13 cellular contexts compared by ENCODE assay signal in genomic region chr2:30503692-30504076, GRCh38. TPM values are rescaled to one million over a fixed set of nuclear protein-coding genes. Genes with fewer than 3 reads are reported as not detected.
DNase-seq lines count a peak whose midpoint lies in the region; ATAC-seq and TF ChIP-seq lines count a peak whose summit lies in the region.
"Had no signal": no experiment of that assay in that cellular context is flagged by ENCODE, and none has a peak within 500 bp of the region (broad histone marks: within the 10 kb centered on the region; RNA-seq: fewer than 3 reads in every experiment).

No MANE protein-coding gene starts in this region.

- in situ Hi-C loops in IMR-90 (cut with MboI; ENCODE audit: low sequenced_read_pairs): no loop called here

- no peak for DNase-seq in IMR-90
- no peak for DNase-seq in chondrocyte (ENCODE audit: low spot score)
- DNase-seq in islet precursor cell: no peak
- DNase-seq in NCI-H1417 treated with DMSO at 0.1 percent for 48 hours (lab: John Stamatoyannopoulos, UW): no peak
- DNase-seq in Peyer's patch: no peak
- DNase-seq: activated CD4-positive, alpha-beta T cell treated with anti-CD3 and anti-CD28 coated beads, Interleukin-2, amount 50 U/mL, for 48 hours; amniotic stem cell; COR-L47; cortex of kidney; NCI-H2107; right lobe of liver had no signal

- TF ChIP-seq POLR2A in IMR-90 (IDR thresholded peaks at IDR 0.05; ENCODE audit: low read depth, low read length): no peak
- no peak for TF ChIP-seq POLR2A in Peyer's patch (IDR thresholded peaks at IDR 0.05)

- H3K27ac ChIP-seq in IMR-90 (ENCODE audit: insufficient read depth, low read length) (peak overlapping the region; percentile 52; the same call in 1 of the 2 replicates), Peyer's patch (peak overlapping the region in 1 of 4 donors; percentile 21)
- H3K27ac ChIP-seq: right lobe of liver had no signal

- no peak for TF ChIP-seq RAD21 in IMR-90 (IDR thresholded peaks at IDR 0.05; ENCODE audit: low read length)

- H3K4me3 ChIP-seq in IMR-90 (ENCODE audit: insufficient read depth, low read depth, low read length) (no peak overlapping the region), Peyer's patch (no peak overlapping the region)
- H3K4me3 ChIP-seq: right lobe of liver had no signal

- BruUV-seq in IMR-90 (replicated peaks; lab: Mats Ljungman, UMichigan): no TSS peak

- 0 out of 2 replicates have a peak overlapping the region, but pooled peaks have one; percentile 14 for H3K4ac ChIP-seq in IMR-90 (ENCODE audit: low read depth, low read length)

- H3K27me3 Mint-ChIP-seq in chondrocyte (ENCODE audit: low read depth): no peaks in the 10 kb centered on the region
- no peaks in the 10 kb centered on the region for H3K27me3 Mint-ChIP-seq in stimulated activated memory B cell treated with anti-CD40 and anti-IgM and Interleukin-4, amounts not matched to agents 10 μg/mL and 1 μg/mL and 100 μg/mL, for 72 hours

- H4K91ac ChIP-seq in IMR-90 (ENCODE audit: insufficient read depth, low read depth, low read length): 0 out of 2 replicates have a peak overlapping the region, but pooled peaks have one; percentile 6

- ATAC-seq in GM19372 (IDR thresholded peaks at IDR 0.05; ENCODE audit: low read depth, unreplicated experiment): peak; percentile 41
- peak; percentile 40; the same call in 1 of the 2 replicates for ATAC-seq in IMR-90 (ENCODE audit: low read depth)
- peak; percentile 82 for ATAC-seq in stimulated activated memory B cell treated with anti-CD40 and anti-IgM and Interleukin-4, amounts not matched to agents 10 μg/mL and 1 μg/mL and 100 μg/mL, for 72 hours

- H3K9me3 Mint-ChIP-seq in chondrocyte (ENCODE audit: low read depth): peaks cover 18% of the 10 kb centered on the region
- peaks cover 12% of the 10 kb centered on the region for H3K9me3 Mint-ChIP-seq in stimulated activated memory B cell treated with anti-CD40 and anti-IgM and Interleukin-4, amounts not matched to agents 10 μg/mL and 1 μg/mL and 100 μg/mL, for 72 hours

- no peak overlapping the region; the same call in 1 of the 2 replicates for H3K4me2 ChIP-seq in IMR-90 (ENCODE audit: low read depth, low read length)

- H2BK120ac ChIP-seq in IMR-90 (ENCODE audit: low read depth, low read length): no peak overlapping the region

- peak overlapping the region; percentile 28; the same call in 1 of the 2 replicates for H3K23ac ChIP-seq in IMR-90 (ENCODE audit: low read depth, low read length)

- no peaks in the 10 kb centered on the region for H4K20me1 ChIP-seq in IMR-90 (ENCODE audit: insufficient read depth, low read length)

- intact Hi-C loops in IMR-90 (cut with micrococcal nuclease): no loop called here

- peaks cover 29% of the 10 kb centered on the region for H3K4me1 Mint-ChIP-seq in chondrocyte (ENCODE audit: low read depth)
- H3K4me1 Mint-ChIP-seq in stimulated activated memory B cell treated with anti-CD40 and anti-IgM and Interleukin-4, amounts not matched to agents 10 μg/mL and 1 μg/mL and 100 μg/mL, for 72 hours: peaks cover 41% of the 10 kb centered on the region

- TF ChIP-seq CTCF in IMR-90 (conservative IDR thresholded peaks at IDR 0.05; ENCODE audit: low read depth, low read length): no peak
- TF ChIP-seq CTCF in chondrocyte (IDR thresholded peaks at IDR 0.05): peak; percentile 28
- no peak for TF ChIP-seq CTCF in Peyer's patch (IDR thresholded peaks at IDR 0.05)

- H3K36me3 ChIP-seq in IMR-90 (ENCODE audit: control insufficient read depth, insufficient read depth, low read length): peaks cover 4% of the 10 kb centered on the region; the same call in 1 of the 2 replicates
- H3K36me3 ChIP-seq in Peyer's patch: no peaks in the 10 kb centered on the region
- H3K36me3 ChIP-seq: right lobe of liver had no signal

- peaks cover 4% of the 10 kb centered on the region for H3K9me3 ChIP-seq in IMR-90 (ENCODE audit: control insufficient read depth, insufficient read depth, low read length)
- peaks cover 0 to 11% (median 0%) of the 10 kb centered on the region in 4 donors for H3K9me3 ChIP-seq in Peyer's patch

- no CpG with 5 or more reads among the region's 3 CpGs for WGBS in IMR-90 (ENCODE audit: extremely low coverage in 2 of 2, insufficient read length in 1 of 2), 2 experiments

- 0 out of 2 replicates have a peak overlapping the region, but pooled peaks have one; percentile 17 for H2BK20ac ChIP-seq in IMR-90 (ENCODE audit: low read depth, low read length)

- H3K27ac Mint-ChIP-seq in chondrocyte (ENCODE audit: unreplicated experiment): no peak overlapping the region
- H3K27ac Mint-ChIP-seq in stimulated activated memory B cell treated with anti-CD40 and anti-IgM and Interleukin-4, amounts not matched to agents 10 μg/mL and 1 μg/mL and 100 μg/mL, for 72 hours: peak overlapping the region; percentile 73

- no peak overlapping the region for H2BK5ac ChIP-seq in IMR-90 (ENCODE audit: low read depth, low read length, poor library complexity, severe bottlenecking)

- 0 out of 2 replicates have a peak overlapping the region, but pooled peaks have one; percentile 7 for H3K14ac ChIP-seq in IMR-90 (replicated peaks; ENCODE audit: low read depth, low read length)

- H3K9ac ChIP-seq in IMR-90 (ENCODE audit: low read depth, low read length): no peak overlapping the region

- no peak overlapping the region for H3K56ac ChIP-seq in IMR-90 (ENCODE audit: extremely low read depth, insufficient read depth, low read length)

- no peak overlapping the region for H2BK15ac ChIP-seq in IMR-90 (ENCODE audit: low read depth, low read length)

- H2AFZ ChIP-seq in IMR-90 (replicated peaks; ENCODE audit: low read length, poor library complexity): no peak overlapping the region

- H3K4me3 Mint-ChIP-seq in chondrocyte (ENCODE audit: unreplicated experiment): no peak overlapping the region
- no peak overlapping the region for H3K4me3 Mint-ChIP-seq in stimulated activated memory B cell treated with anti-CD40 and anti-IgM and Interleukin-4, amounts not matched to agents 10 μg/mL and 1 μg/mL and 100 μg/mL, for 72 hours

- peak overlapping the region in 1 of 2 experiments; percentile 32; a peak in 1 of 4 replicates for H4K8ac ChIP-seq in IMR-90 (ENCODE audit: low read depth in 2 of 2, low read length in 2 of 2)

- H3K79me1 ChIP-seq in IMR-90 (ENCODE audit: low read depth in 1 of 2, low read length in 2 of 2): peaks cover 18 to 20% of the 10 kb centered on the region in 2 experiments

- H3K9me1 ChIP-seq in IMR-90 (ENCODE audit: insufficient read depth, low read length): 0 out of 2 replicates have a peak, but pooled peaks cover 5% of the 10 kb centered on the region

- H3K18ac ChIP-seq in IMR-90 (ENCODE audit: low read depth, low read length): peak overlapping the region; percentile 55; the same call in 1 of the 2 replicates

- peaks cover 9% of the 10 kb centered on the region for H3K36me3 Mint-ChIP-seq in chondrocyte (ENCODE audit: low read depth)
- H3K36me3 Mint-ChIP-seq in stimulated activated memory B cell treated with anti-CD40 and anti-IgM and Interleukin-4, amounts not matched to agents 10 μg/mL and 1 μg/mL and 100 μg/mL, for 72 hours: peaks cover 31% of the 10 kb centered on the region

- H2AK5ac ChIP-seq in IMR-90 (ENCODE audit: low read depth, low read length): no peak overlapping the region

- POLR2A ChIA-PET in IMR-90 (lab: Charles Lee; ENCODE audit: unreplicated experiment): no interaction called here

- peak overlapping the region; percentile 72; the same call in 1 of the 2 replicates for H4K5ac ChIP-seq in IMR-90 (ENCODE audit: low read depth, low read length)

- dilution Hi-C loops in IMR-90 (cut with HindIII; ENCODE audit: low sequenced_read_pairs, unreplicated experiment): no loop called here

- H2AK9ac ChIP-seq in IMR-90 (replicated peaks; ENCODE audit: low read depth, low read length, poor library complexity): no peak overlapping the region

- no peaks in the 10 kb centered on the region for H3K27me3 ChIP-seq in IMR-90 (ENCODE audit: control insufficient read depth, insufficient read depth, low read length)
- no peaks in the 10 kb centered on the region for H3K27me3 ChIP-seq in Peyer's patch
- H3K27me3 ChIP-seq: right lobe of liver had no signal

- CTCF ChIA-PET in IMR-90 (lab: Yijun Ruan, JAX): interaction anchor here (0.6 to 1.0 kb wide), 2 partner anchors 12 to 28 kb away, joined by 3 to 5 read pairs; no protein-coding TSS in a partner anchor

- peaks cover 7% of the 10 kb centered on the region for H3K4me1 ChIP-seq in IMR-90 (ENCODE audit: control insufficient read depth, insufficient read depth, low read length)
- peaks cover 0 to 3% (median 0%) of the 10 kb centered on the region in 4 donors for H3K4me1 ChIP-seq in Peyer's patch

TF ChIP-seq in IMR-90, 13 proteins besides CTCF, POLR2A, EP300 and RAD21:
- TF ChIP-seq CEBPB (IDR thresholded peaks at IDR 0.05; ENCODE audit: low read depth, low read length) (no peak), MAFK (IDR thresholded peaks at IDR 0.05; ENCODE audit: low read depth, low read length) (no peak), CHD1 (IDR thresholded peaks at IDR 0.05; ENCODE audit: low read depth, low read length) (no peak), NFE2L2 (IDR thresholded peaks at IDR 0.05; ENCODE audit: low read depth, low read length) (no peak), FOS (IDR thresholded peaks at IDR 0.05; ENCODE audit: low read depth, low read length) (no peak), RCOR1 (IDR thresholded peaks at IDR 0.05; ENCODE audit: insufficient replicate concordance, low read length) (no peak), SMC3 (IDR thresholded peaks at IDR 0.05; ENCODE audit: low read depth, low read length) (no peak), MAZ (IDR thresholded peaks at IDR 0.05; ENCODE audit: borderline replicate concordance, low read depth, low read length) (no peak), MXI1 (IDR thresholded peaks at IDR 0.05; ENCODE audit: borderline replicate concordance, low read depth, low read length) (no peak), BHLHE40 (IDR thresholded peaks at IDR 0.05; ENCODE audit: low read depth, low read length) (no peak), ELK1 (IDR thresholded peaks at IDR 0.05; ENCODE audit: borderline replicate concordance, low read depth, low read length) (no peak), RFX5 (IDR thresholded peaks at IDR 0.05; ENCODE audit: low read depth, low read length) (no peak)

RNA-seq across cellular contexts. Expression of gene LCLAT1, which starts 56.6 kb away (rescaled TPM):
- total RNA-seq in IMR-90 (2012; rRNA removed) (11.5 and 18.3 TPM in 2 replicates), chondrocyte (17.4 to 19.5 TPM (median 17.8 TPM) in 3 replicates), Peyer's patch (10 to 100 TPM; 10.7 to 60.8 (median 24.9) TPM)
- polyA plus RNA-seq in IMR-90 (2012; rRNA removed): 6.9 and 7.5 TPM in 2 replicates
- 2.3 and 4.8 TPM in 2 replicates for polyA plus RNA-seq in IMR-90 (2012; cell fraction: cytosol; rRNA removed)
- 1.3 and 5.4 TPM in 2 replicates for polyA plus RNA-seq in IMR-90 (2012; cell fraction: nucleus; rRNA removed; ENCODE audit: low replicate concordance)
